Comparison of ENCODE assay signal across 25 cellular contexts in genomic region chrX:55546956-55547355, GRCh38.
"Had no signal": no experiment of that assay in that cellular context is flagged by ENCODE, and none has a peak within 500 bp of the region (broad histone marks: within the 10 kb centered on the region; RNA-seq: fewer than 3 reads in every experiment).

No MANE protein-coding gene starts in this region.

- H3K27ac ChIP-seq: adrenal gland, epithelial cell of prostate, esophagus squamous epithelium, gastrocnemius medialis, neutrophil, right lobe of liver, skin epidermis, testis, transverse colon had no signal

- H3K4me3 ChIP-seq: adrenal gland, esophagus squamous epithelium, gastrocnemius medialis, right lobe of liver, skin epidermis, testis, transverse colon had no signal

- ATAC-seq: activated CD8-positive, alpha-beta T cell treated with anti-CD3 and anti-CD28 coated beads, Interleukin-2, amount 10 ng/mL, durations not matched to agents 7 days and 5 days; gastrocnemius medialis; left colon; stimulated activated naive CD8-positive, alpha-beta T cell treated with anti-CD3 and anti-CD28 coated beads, Interleukin-15, Interleukin-2, amounts not matched to agents 100 U/mL and 50 U/mL, for 24 hours had no signal

- DNase-seq: activated CD8-positive, alpha-beta T cell treated with anti-CD3 and anti-CD28 coated beads, Interleukin-2, amount 10 ng/mL, durations not matched to agents 7 days and 5 days; activated effector memory CD4-positive, alpha-beta T cell treated with Interleukin-2 at 50 U/mL for 16 hours; activated naive CD4-positive, alpha-beta T cell treated with Interleukin-2 at 50 U/mL for 16 hours; activated naive CD8-positive, alpha-beta T cell treated with anti-CD3 and anti-CD28 coated beads for 36 hours; adrenal gland; aorta; central memory CD4-positive, alpha-beta T cell; effector CD4-positive, alpha-beta T cell; esophagus squamous epithelium; gastrocnemius medialis; hippocampal formation; kidney; left colon; mammary epithelial cell; nephron progenitor cell; right lobe of liver; stimulated activated CD4-positive, alpha-beta T cell treated with anti-CD3 and anti-CD28 coated beads, Interleukin-12 subunit alpha, Interleukin-12 subunit beta, amount 100 ng/mL, for 4 hours; stimulated activated CD4-positive, alpha-beta T cell treated with anti-CD3 and anti-CD28 coated beads, Interleukin-4, amount 100 ng/mL, for 1 hour; stimulated activated naive CD8-positive, alpha-beta T cell treated with anti-CD3 and anti-CD28 coated beads, Interleukin-15, Interleukin-2, amounts not matched to agents 100 U/mL and 50 U/mL, for 24 hours; T-helper 1 cell; testis; transverse colon had no signal
